Comparison of ENCODE assay signal across 11 cellular contexts in genomic region chr14:22761734-22762133, GRCh38.
"Had no signal": no experiment of that assay in that cellular context is flagged by ENCODE, and none has a peak within 500 bp of the region (broad histone marks: within the 10 kb centered on the region; RNA-seq: fewer than 3 reads in every experiment).

No MANE protein-coding gene starts in this region.

- FAIRE-seq: H1, H54 had no signal

- H2AFZ ChIP-seq: GM23248, GM23338 had no signal

- H3K4me3 ChIP-seq: GM23248, GM23338, HAP-1 had no signal

- ATAC-seq: GM23338, HCT116 had no signal

- H3K27ac Mint-ChIP-seq: GM23338, H9, HFFc6 had no signal

- H3K9ac ChIP-seq: GM23248 had no signal

- H3K4me2 ChIP-seq: GM23338 had no signal

- H3K4me3 Mint-ChIP-seq: GM23338, H9, HFFc6 had no signal

- H3K27ac ChIP-seq: GM23248 had no signal

- DNase-seq: GM23248, GOT3, H7, H9, HCEC 1CT, HFFc6 had no signal

- H3K9me3 Mint-ChIP-seq: GM23338 had no signal
